ENCODE assay signal across 1 cellular context in the genomic region with DNA sequence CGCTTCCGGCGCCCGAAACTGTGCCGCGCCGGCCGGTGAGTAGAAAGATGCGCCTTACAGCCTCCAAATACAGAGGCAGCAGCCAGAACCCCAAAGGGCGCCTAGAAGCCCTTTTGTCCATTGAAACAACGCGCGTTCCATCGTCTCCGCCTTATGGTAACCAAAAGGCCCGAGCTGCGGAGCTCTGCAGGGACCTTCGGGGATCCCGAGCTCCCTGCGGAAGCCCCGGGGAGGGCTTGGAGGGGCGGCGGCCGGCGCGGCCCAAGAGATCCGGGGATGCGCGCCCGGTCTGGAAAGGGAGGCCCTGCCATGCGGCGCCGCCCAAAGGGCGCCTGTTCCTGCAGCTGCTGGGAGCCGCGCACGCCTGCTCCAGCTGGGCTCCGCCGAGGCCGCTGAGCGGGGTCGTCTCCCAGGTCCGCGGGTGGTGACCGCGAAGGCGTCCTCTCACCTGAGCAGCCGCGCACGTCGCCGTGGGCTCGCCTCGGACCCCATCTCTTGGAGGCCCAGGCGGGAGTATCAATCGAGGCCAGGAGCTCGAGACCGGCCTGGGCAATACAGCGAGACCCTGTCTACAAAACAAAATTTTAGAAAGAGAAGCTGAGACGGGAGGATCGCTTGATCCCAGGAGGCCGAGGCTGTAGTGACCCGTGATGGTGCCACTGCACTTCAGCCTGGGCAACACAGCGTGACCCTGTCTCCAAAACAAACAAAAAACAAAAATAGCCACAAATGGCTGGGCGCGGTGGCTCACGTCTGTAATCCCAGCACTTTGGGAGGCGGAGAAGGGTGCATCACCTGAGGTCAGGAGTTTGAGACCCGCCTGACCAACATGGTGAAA.
TF ChIP-seq lines count a peak whose summit lies in the region.

No MANE protein-coding gene starts in this region.

TF ChIP-seq in HepG2, 621 proteins besides CTCF, POLR2A, EP300 and RAD21 (continued from another document and continues in another):
- TF ChIP-seq, protein P1, sequence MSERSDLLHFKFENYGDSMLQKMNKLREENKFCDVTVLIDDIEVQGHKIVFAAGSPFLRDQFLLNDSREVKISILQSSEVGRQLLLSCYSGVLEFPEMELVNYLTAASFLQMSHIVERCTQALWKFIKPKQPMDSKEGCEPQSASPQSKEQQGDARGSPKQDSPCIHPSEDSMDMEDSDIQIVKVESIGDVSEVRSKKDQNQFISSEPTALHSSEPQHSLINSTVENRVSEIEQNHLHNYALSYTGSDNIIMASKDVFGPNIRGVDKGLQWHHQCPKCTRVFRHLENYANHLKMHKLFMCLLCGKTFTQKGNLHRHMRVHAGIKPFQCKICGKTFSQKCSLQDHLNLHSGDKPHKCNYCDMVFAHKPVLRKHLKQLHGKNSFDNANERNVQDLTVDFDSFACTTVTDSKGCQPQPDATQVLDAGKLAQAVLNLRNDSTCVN (CRISPR knock-in tag; IDR thresholded peaks at IDR 0.05; ENCODE audit: borderline replicate concordance), result peak; percentile 47
- TF ChIP-seq CBX5 (CRISPR knock-in tag; IDR thresholded peaks at IDR 0.05; ENCODE audit: borderline replicate concordance) (no peak; the same call in 1 of the 2 replicates), PAX8 (CRISPR knock-in tag; IDR thresholded peaks at IDR 0.05; ENCODE audit: borderline replicate concordance) (no peak; the same call in 1 of the 2 replicates), ZNF777 (CRISPR knock-in tag; IDR thresholded peaks at IDR 0.05) (peak; percentile 83; the same call in 1 of the 2 replicates), RNF2 (conservative IDR thresholded peaks at IDR 0.05; ENCODE audit: low read depth) (0 out of 2 replicates have a peak, but pooled peaks have one; percentile 51), ZNF605 (CRISPR knock-in tag; IDR thresholded peaks at IDR 0.05) (peak; percentile 42), RFX1 (IDR thresholded peaks at IDR 0.05) (peak; percentile 19; the same call in 1 of the 2 replicates), ZNF607 (CRISPR knock-in tag; IDR thresholded peaks at IDR 0.05; ENCODE audit: borderline replicate concordance) (peak; percentile 72; the same call in 1 of the 2 replicates), ZNF746 (CRISPR knock-in tag; IDR thresholded peaks at IDR 0.05) (peak; percentile 18; the same call in 1 of the 2 replicates), PAWR (CRISPR knock-in tag; IDR thresholded peaks at IDR 0.05; ENCODE audit: borderline replicate concordance) (peak; percentile 80; the same call in 1 of the 2 replicates), AKAP8 (CRISPR knock-in tag; IDR thresholded peaks at IDR 0.05) (0 out of 2 replicates have a peak, but pooled peaks have one; percentile 23), ZFP82 (CRISPR knock-in tag; IDR thresholded peaks at IDR 0.05; ENCODE audit: borderline replicate concordance) (peak; percentile 79; the same call in 1 of the 2 replicates), RBFOX2 (IDR thresholded peaks at IDR 0.05; ENCODE audit: low read depth, low read length) (peak; percentile 63), ZNF3 (CRISPR knock-in tag; IDR thresholded peaks at IDR 0.05) (peak; percentile 37), ZNF138 (CRISPR knock-in tag; IDR thresholded peaks at IDR 0.05; ENCODE audit: low read depth) (peak; percentile 79; the same call in 1 of the 2 replicates), NFKB2 (CRISPR knock-in tag; IDR thresholded peaks at IDR 0.05; ENCODE audit: borderline replicate concordance) (peak; percentile 41), ZBTB21 (CRISPR knock-in tag; IDR thresholded peaks at IDR 0.05) (no peak), GLI4 (CRISPR knock-in tag; IDR thresholded peaks at IDR 0.05; ENCODE audit: borderline replicate concordance) (peak; percentile 18; the same call in 1 of the 2 replicates)
- TF ChIP-seq, protein P2, sequence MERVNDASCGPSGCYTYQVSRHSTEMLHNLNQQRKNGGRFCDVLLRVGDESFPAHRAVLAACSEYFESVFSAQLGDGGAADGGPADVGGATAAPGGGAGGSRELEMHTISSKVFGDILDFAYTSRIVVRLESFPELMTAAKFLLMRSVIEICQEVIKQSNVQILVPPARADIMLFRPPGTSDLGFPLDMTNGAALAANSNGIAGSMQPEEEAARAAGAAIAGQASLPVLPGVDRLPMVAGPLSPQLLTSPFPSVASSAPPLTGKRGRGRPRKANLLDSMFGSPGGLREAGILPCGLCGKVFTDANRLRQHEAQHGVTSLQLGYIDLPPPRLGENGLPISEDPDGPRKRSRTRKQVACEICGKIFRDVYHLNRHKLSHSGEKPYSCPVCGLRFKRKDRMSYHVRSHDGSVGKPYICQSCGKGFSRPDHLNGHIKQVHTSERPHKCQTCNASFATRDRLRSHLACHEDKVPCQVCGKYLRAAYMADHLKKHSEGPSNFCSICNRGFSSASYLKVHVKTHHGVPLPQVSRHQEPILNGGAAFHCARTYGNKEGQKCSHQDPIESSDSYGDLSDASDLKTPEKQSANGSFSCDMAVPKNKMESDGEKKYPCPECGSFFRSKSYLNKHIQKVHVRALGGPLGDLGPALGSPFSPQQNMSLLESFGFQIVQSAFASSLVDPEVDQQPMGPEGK (CRISPR knock-in tag; IDR thresholded peaks at IDR 0.05), result 0 out of 2 replicates have a peak, but pooled peaks have one; percentile 2
- TF ChIP-seq, protein P3, sequence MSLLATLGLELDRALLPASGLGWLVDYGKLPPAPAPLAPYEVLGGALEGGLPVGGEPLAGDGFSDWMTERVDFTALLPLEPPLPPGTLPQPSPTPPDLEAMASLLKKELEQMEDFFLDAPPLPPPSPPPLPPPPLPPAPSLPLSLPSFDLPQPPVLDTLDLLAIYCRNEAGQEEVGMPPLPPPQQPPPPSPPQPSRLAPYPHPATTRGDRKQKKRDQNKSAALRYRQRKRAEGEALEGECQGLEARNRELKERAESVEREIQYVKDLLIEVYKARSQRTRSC (CRISPR knock-in tag; IDR thresholded peaks at IDR 0.05; ENCODE audit: low read depth), result no peak; the same call in 1 of the 2 replicates
- TF ChIP-seq, protein P4, sequence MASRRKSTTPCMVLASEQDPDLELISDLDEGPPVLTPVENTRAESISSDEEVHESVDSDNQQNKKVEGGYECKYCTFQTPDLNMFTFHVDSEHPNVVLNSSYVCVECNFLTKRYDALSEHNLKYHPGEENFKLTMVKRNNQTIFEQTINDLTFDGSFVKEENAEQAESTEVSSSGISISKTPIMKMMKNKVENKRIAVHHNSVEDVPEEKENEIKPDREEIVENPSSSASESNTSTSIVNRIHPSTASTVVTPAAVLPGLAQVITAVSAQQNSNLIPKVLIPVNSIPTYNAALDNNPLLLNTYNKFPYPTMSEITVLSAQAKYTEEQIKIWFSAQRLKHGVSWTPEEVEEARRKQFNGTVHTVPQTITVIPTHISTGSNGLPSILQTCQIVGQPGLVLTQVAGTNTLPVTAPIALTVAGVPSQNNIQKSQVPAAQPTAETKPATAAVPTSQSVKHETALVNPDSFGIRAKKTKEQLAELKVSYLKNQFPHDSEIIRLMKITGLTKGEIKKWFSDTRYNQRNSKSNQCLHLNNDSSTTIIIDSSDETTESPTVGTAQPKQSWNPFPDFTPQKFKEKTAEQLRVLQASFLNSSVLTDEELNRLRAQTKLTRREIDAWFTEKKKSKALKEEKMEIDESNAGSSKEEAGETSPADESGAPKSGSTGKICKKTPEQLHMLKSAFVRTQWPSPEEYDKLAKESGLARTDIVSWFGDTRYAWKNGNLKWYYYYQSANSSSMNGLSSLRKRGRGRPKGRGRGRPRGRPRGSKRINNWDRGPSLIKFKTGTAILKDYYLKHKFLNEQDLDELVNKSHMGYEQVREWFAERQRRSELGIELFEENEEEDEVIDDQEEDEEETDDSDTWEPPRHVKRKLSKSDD (CRISPR knock-in tag; IDR thresholded peaks at IDR 0.05; ENCODE audit: low read depth), result 0 out of 2 replicates have a peak, but pooled peaks have one; percentile 56
- TF ChIP-seq, protein P5, sequence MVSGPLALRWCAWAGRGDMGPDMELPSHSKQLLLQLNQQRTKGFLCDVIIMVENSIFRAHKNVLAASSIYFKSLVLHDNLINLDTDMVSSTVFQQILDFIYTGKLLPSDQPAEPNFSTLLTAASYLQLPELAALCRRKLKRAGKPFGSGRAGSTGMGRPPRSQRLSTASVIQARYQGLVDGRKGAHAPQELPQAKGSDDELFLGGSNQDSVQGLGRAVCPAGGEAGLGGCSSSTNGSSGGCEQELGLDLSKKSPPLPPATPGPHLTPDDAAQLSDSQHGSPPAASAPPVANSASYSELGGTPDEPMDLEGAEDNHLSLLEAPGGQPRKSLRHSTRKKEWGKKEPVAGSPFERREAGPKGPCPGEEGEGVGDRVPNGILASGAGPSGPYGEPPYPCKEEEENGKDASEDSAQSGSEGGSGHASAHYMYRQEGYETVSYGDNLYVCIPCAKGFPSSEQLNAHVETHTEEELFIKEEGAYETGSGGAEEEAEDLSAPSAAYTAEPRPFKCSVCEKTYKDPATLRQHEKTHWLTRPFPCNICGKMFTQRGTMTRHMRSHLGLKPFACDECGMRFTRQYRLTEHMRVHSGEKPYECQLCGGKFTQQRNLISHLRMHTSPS (CRISPR knock-in tag; IDR thresholded peaks at IDR 0.05; ENCODE audit: low read depth), result no peak
- TF ChIP-seq, protein P6, sequence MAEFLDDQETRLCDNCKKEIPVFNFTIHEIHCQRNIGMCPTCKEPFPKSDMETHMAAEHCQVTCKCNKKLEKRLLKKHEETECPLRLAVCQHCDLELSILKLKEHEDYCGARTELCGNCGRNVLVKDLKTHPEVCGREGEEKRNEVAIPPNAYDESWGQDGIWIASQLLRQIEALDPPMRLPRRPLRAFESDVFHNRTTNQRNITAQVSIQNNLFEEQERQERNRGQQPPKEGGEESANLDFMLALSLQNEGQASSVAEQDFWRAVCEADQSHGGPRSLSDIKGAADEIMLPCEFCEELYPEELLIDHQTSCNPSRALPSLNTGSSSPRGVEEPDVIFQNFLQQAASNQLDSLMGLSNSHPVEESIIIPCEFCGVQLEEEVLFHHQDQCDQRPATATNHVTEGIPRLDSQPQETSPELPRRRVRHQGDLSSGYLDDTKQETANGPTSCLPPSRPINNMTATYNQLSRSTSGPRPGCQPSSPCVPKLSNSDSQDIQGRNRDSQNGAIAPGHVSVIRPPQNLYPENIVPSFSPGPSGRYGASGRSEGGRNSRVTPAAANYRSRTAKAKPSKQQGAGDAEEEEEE (CRISPR knock-in tag; IDR thresholded peaks at IDR 0.05; ENCODE audit: borderline replicate concordance), result peak; percentile 90
- TF ChIP-seq, protein P7, sequence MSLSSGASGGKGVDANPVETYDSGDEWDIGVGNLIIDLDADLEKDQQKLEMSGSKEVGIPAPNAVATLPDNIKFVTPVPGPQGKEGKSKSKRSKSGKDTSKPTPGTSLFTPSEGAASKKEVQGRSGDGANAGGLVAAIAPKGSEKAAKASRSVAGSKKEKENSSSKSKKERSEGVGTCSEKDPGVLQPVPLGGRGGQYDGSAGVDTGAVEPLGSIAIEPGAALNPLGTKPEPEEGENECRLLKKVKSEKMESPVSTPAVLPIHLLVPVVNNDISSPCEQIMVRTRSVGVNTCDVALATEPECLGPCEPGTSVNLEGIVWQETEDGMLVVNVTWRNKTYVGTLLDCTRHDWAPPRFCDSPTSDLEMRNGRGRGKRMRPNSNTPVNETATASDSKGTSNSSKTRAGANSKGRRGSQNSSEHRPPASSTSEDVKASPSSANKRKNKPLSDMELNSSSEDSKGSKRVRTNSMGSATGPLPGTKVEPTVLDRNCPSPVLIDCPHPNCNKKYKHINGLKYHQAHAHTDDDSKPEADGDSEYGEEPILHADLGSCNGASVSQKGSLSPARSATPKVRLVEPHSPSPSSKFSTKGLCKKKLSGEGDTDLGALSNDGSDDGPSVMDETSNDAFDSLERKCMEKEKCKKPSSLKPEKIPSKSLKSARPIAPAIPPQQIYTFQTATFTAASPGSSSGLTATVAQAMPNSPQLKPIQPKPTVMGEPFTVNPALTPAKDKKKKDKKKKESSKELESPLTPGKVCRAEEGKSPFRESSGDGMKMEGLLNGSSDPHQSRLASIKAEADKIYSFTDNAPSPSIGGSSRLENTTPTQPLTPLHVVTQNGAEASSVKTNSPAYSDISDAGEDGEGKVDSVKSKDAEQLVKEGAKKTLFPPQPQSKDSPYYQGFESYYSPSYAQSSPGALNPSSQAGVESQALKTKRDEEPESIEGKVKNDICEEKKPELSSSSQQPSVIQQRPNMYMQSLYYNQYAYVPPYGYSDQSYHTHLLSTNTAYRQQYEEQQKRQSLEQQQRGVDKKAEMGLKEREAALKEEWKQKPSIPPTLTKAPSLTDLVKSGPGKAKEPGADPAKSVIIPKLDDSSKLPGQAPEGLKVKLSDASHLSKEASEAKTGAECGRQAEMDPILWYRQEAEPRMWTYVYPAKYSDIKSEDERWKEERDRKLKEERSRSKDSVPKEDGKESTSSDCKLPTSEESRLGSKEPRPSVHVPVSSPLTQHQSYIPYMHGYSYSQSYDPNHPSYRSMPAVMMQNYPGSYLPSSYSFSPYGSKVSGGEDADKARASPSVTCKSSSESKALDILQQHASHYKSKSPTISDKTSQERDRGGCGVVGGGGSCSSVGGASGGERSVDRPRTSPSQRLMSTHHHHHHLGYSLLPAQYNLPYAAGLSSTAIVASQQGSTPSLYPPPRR (CRISPR knock-in tag; IDR thresholded peaks at IDR 0.05; ENCODE audit: borderline replicate concordance), result peak; percentile 19; the same call in 1 of the 2 replicates
